8 cellular contexts compared by ENCODE assay signal in the genomic region with DNA sequence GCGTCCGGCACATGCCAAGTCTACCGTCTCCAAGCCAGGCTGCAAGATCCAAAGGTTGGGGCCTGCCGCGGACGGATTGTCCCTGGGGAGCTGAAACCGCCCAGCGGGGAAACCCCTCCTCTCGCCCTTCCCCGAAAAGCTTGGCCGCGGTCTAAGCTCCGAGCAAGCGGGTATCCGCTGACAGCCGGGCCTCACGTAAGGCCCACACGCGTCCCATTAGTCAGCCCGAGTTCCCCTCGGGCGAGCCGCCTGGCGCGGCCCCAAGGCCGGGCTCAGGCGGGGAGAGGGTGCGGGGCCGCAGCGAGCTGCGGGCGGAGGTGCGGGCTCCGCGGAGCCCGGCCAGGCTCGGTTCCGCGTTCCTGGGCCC. TPM values are rescaled to one million over a fixed set of nuclear protein-coding genes. Genes with fewer than 3 reads are reported as not detected.
DNase-seq lines count a peak whose midpoint lies in the region; ATAC-seq lines count a peak whose summit lies in the region.

No MANE protein-coding gene starts in this region.

- H3K36me3 ChIP-seq in iPS-18a (ENCODE audit: control insufficient read depth, low read depth, low read length), result no peaks in the 10 kb centered on the region

- no peak overlapping the region for H3K27ac ChIP-seq in iPS-18a (ENCODE audit: low read length)

- ATAC-seq in stimulated activated naive CD8-positive, alpha-beta T cell treated with anti-CD3 and anti-CD28 coated beads, Interleukin-15, Interleukin-2, amounts not matched to agents 100 U/mL and 50 U/mL, for 24 hours, result peak; percentile 45
- ATAC-seq in GM19463 (IDR thresholded peaks at IDR 0.05; ENCODE audit: unreplicated experiment), result no peak

- no peaks in the 10 kb centered on the region for H3K9me3 Mint-ChIP-seq in activated naive CD4-positive, alpha-beta T cell treated with anti-CD3 and anti-CD28 coated beads, Interleukin-2, amount 10 ng/mL, durations not matched to agents 7 days and 5 days
- H3K9me3 Mint-ChIP-seq in activated T-helper 2 cell treated with anti-CD3 and anti-CD28 coated beads, Interferon-gamma antibody, Interleukin-2, Interleukin-4, amounts not matched to agents 10 μg/mL and 5 μg/mL and 100 μg/mL, durations not matched to agents 14 hours and 24 hours and 36 hours, result no peaks in the 10 kb centered on the region

- H3K36me3 Mint-ChIP-seq in activated naive CD4-positive, alpha-beta T cell treated with anti-CD3 and anti-CD28 coated beads, Interleukin-2, amount 10 ng/mL, durations not matched to agents 7 days and 5 days, result no peaks in the 10 kb centered on the region
- H3K36me3 Mint-ChIP-seq in activated T-helper 2 cell treated with anti-CD3 and anti-CD28 coated beads, Interferon-gamma antibody, Interleukin-2, Interleukin-4, amounts not matched to agents 10 μg/mL and 5 μg/mL and 100 μg/mL, durations not matched to agents 14 hours and 24 hours and 36 hours (ENCODE audit: low read depth), result no peaks in the 10 kb centered on the region

- H3K4me1 ChIP-seq in iPS-18a (ENCODE audit: control insufficient read depth, low read depth, low read length), result peaks cover 53% of the 10 kb centered on the region

- peaks cover 19% of the 10 kb centered on the region for H3K27me3 Mint-ChIP-seq in activated naive CD4-positive, alpha-beta T cell treated with anti-CD3 and anti-CD28 coated beads, Interleukin-2, amount 10 ng/mL, durations not matched to agents 7 days and 5 days
- H3K27me3 Mint-ChIP-seq in activated T-helper 2 cell treated with anti-CD3 and anti-CD28 coated beads, Interferon-gamma antibody, Interleukin-2, Interleukin-4, amounts not matched to agents 10 μg/mL and 5 μg/mL and 100 μg/mL, durations not matched to agents 14 hours and 24 hours and 36 hours (ENCODE audit: low read depth), result no peaks in the 10 kb centered on the region

- intact Hi-C loops in activated T-helper 2 cell treated with anti-CD3 and anti-CD28 coated beads, Interferon-gamma antibody, Interleukin-2, Interleukin-4, amounts not matched to agents 10 μg/mL and 5 μg/mL and 100 μg/mL, durations not matched to agents 14 hours and 24 hours and 36 hours (cut with micrococcal nuclease), result no loop called here

- CTCF ChIA-PET in activated naive CD4-positive, alpha-beta T cell treated with anti-CD3 and anti-CD28 coated beads, Interleukin-2, amount 10 ng/mL, durations not matched to agents 7 days and 5 days (lab: Charles Lee), result no interaction called here

- peak overlapping the region; percentile 81 for H3K4me3 ChIP-seq in iPS-18a (ENCODE audit: low read length)

- no peak for DNase-seq in activated naive CD4-positive, alpha-beta T cell treated with anti-CD3 and anti-CD28 coated beads, Interleukin-2, amount 10 ng/mL, durations not matched to agents 7 days and 5 days
- DNase-seq in activated naive CD4-positive, alpha-beta T cell treated with anti-CD3 and anti-CD28 coated beads, Interleukin-2, amount 50 U/mL, for 16 hours, result no peak
- DNase-seq in HK-2 (ENCODE audit: unreplicated experiment) (peak; percentile 65), HuH-7.5 (ENCODE audit: low spot score) (no peak)
- DNase-seq in activated T-helper 2 cell treated with anti-CD3 and anti-CD28 coated beads, Interferon-gamma antibody, Interleukin-2, Interleukin-4, amounts not matched to agents 10 μg/mL and 5 μg/mL and 100 μg/mL, durations not matched to agents 14 hours and 24 hours and 36 hours (ENCODE audit: low spot score), result no peak
- peak; percentile 52 for DNase-seq in stimulated activated naive CD8-positive, alpha-beta T cell treated with anti-CD3 and anti-CD28 coated beads, Interleukin-15, Interleukin-2, amounts not matched to agents 100 U/mL and 50 U/mL, for 24 hours

- H3K4me1 Mint-ChIP-seq in activated naive CD4-positive, alpha-beta T cell treated with anti-CD3 and anti-CD28 coated beads, Interleukin-2, amount 10 ng/mL, durations not matched to agents 7 days and 5 days, result peaks cover 24% of the 10 kb centered on the region
- H3K4me1 Mint-ChIP-seq in activated T-helper 2 cell treated with anti-CD3 and anti-CD28 coated beads, Interferon-gamma antibody, Interleukin-2, Interleukin-4, amounts not matched to agents 10 μg/mL and 5 μg/mL and 100 μg/mL, durations not matched to agents 14 hours and 24 hours and 36 hours (ENCODE audit: low read depth), result peaks cover 12% of the 10 kb centered on the region

- H3K4me3 Mint-ChIP-seq in activated naive CD4-positive, alpha-beta T cell treated with anti-CD3 and anti-CD28 coated beads, Interleukin-2, amount 10 ng/mL, durations not matched to agents 7 days and 5 days, result peak overlapping the region; percentile 21
- H3K4me3 Mint-ChIP-seq in activated T-helper 2 cell treated with anti-CD3 and anti-CD28 coated beads, Interferon-gamma antibody, Interleukin-2, Interleukin-4, amounts not matched to agents 10 μg/mL and 5 μg/mL and 100 μg/mL, durations not matched to agents 14 hours and 24 hours and 36 hours (ENCODE audit: low read depth), result peak overlapping the region; percentile 60

- H3K27ac Mint-ChIP-seq in activated naive CD4-positive, alpha-beta T cell treated with anti-CD3 and anti-CD28 coated beads, Interleukin-2, amount 10 ng/mL, durations not matched to agents 7 days and 5 days, result no peak overlapping the region
- no peak overlapping the region for H3K27ac Mint-ChIP-seq in activated T-helper 2 cell treated with anti-CD3 and anti-CD28 coated beads, Interferon-gamma antibody, Interleukin-2, Interleukin-4, amounts not matched to agents 10 μg/mL and 5 μg/mL and 100 μg/mL, durations not matched to agents 14 hours and 24 hours and 36 hours

- peaks cover 82% of the 10 kb centered on the region for H3K27me3 ChIP-seq in iPS-18a (ENCODE audit: control insufficient read depth, insufficient read depth, low read length)

- H3K9me3 ChIP-seq in iPS-18a (ENCODE audit: control insufficient read depth, low read depth, low read length), result no peaks in the 10 kb centered on the region

- peak overlapping the region; percentile 42 for H3K9ac ChIP-seq in iPS-18a (ENCODE audit: low read length)

RNA-seq across cellular contexts. Expression of a gene that starts 6.9 kb away (rescaled TPM):
- total RNA-seq in activated T-helper 2 cell treated with anti-CD3 and anti-CD28 coated beads, Interferon-gamma antibody, Interleukin-2, Interleukin-4, amounts not matched to agents 10 μg/mL and 5 μg/mL and 100 μg/mL, durations not matched to agents 14 hours and 24 hours and 36 hours, result 74.6 and 82.2 TPM in 2 replicates

Comparison
In these comparisons a context has a peak if more than half of its experiments do, and no peak if none do; other contexts are left out.
1. DNase-seq: peak in HK-2 (single experiment) and stimulated activated naive CD8-positive, alpha-beta T cell treated with anti-CD3 and anti-CD28 coated beads, Interleukin-15, Interleukin-2, amounts not matched to agents 100 U/mL and 50 U/mL, for 24 hours (single experiment); none in activated naive CD4-positive, alpha-beta T cell treated with anti-CD3 and anti-CD28 coated beads, Interleukin-2, amount 10 ng/mL, durations not matched to agents 7 days and 5 days (single experiment), activated naive CD4-positive, alpha-beta T cell treated with anti-CD3 and anti-CD28 coated beads, Interleukin-2, amount 50 U/mL, for 16 hours (single experiment), activated T-helper 2 cell treated with anti-CD3 and anti-CD28 coated beads, Interferon-gamma antibody, Interleukin-2, Interleukin-4, amounts not matched to agents 10 μg/mL and 5 μg/mL and 100 μg/mL, durations not matched to agents 14 hours and 24 hours and 36 hours (single experiment) and HuH-7.5 (single experiment).